9 cellular contexts compared by ENCODE assay signal in the genomic region with DNA sequence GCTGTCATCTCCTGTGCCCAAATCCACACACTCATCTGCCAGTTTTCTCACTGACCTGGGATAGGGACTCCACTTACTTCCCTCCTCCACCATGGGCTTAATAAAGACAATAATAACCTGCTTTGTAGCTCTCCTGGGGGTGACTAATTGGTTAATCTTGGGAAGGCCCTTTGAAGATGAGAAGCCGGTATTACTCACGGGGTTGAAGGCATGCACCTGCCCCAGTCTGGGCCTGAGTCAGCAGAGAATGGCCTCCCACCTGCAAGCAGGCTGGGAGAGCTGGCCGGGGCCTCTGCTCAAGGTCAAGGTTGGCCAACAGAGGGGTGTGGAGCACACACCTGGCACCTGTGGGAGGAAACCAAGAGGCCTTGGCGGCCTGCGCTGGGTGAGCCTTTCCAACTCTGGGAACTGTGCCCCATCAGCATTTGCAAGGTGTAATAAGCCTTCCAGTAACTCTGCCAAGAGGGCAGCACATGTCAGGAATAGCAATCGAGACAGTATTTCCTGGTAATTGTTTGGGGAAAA. TPM values are rescaled to one million over a fixed set of nuclear protein-coding genes. Genes with fewer than 3 reads are reported as not detected.
DNase-seq lines count a peak whose midpoint lies in the region; ATAC-seq and TF ChIP-seq lines count a peak whose summit lies in the region.
"Had no signal": no experiment of that assay in that cellular context is flagged by ENCODE, and none has a peak within 500 bp of the region (broad histone marks: within the 10 kb centered on the region; RNA-seq: fewer than 3 reads in every experiment).

No MANE protein-coding gene starts in this region.

- TF ChIP-seq CTCF in OCI-LY3 (IDR thresholded peaks at IDR 0.05; ENCODE audit: low read depth, low read length): peak; percentile 13; the same call in 1 of the 2 replicates
- TF ChIP-seq CTCF in suprapubic skin (IDR thresholded peaks at IDR 0.05): no peak

- peaks cover 15% of the 10 kb centered on the region for H3K4me1 Mint-ChIP-seq in activated T-cell treated with anti-CD3 and anti-CD28 coated beads, Interleukin-2, amount 50 U/mL, for 72 hours (ENCODE audit: low read depth)

- peak in 1 of 2 donors; percentile 7 for ATAC-seq in activated T-cell treated with anti-CD3 and anti-CD28 coated beads, Interleukin-2, amount 50 U/mL, for 72 hours (replicated peaks in 1 of 2)

- no peak for TF ChIP-seq EP300 in suprapubic skin (IDR thresholded peaks at IDR 0.05)

- H4K20me1 ChIP-seq in OCI-LY3 (ENCODE audit: insufficient read depth, low read length): no peaks in the 10 kb centered on the region

- 49% methylated on average over 6 of the region's 6 CpGs for WGBS in suprapubic skin

- no peaks in the 10 kb centered on the region for H3K79me2 ChIP-seq in OCI-LY3 (ENCODE audit: low read length)

- peak overlapping the region in 1 of 2 donors; percentile 3 for H3K4me3 Mint-ChIP-seq in activated T-cell treated with anti-CD3 and anti-CD28 coated beads, Interleukin-2, amount 50 U/mL, for 72 hours
- H3K4me3 Mint-ChIP-seq: IgD-negative memory B cell had no signal

- H3K4me3 ChIP-seq in OCI-LY3 (ENCODE audit: low read length) (peak overlapping the region; percentile 3; the same call in 1 of the 2 replicates), suprapubic skin (no peak overlapping the region)

- H3K9me3 Mint-ChIP-seq in activated T-cell treated with anti-CD3 and anti-CD28 coated beads, Interleukin-2, amount 50 U/mL, for 72 hours: peaks cover 2% of the 10 kb centered on the region in 2 donors
- H3K9me3 Mint-ChIP-seq: IgD-negative memory B cell had no signal

- no peak overlapping the region for H2AFZ ChIP-seq in OCI-LY3 (ENCODE audit: low read depth, low read length)

- peak; percentile 44 to 57 for DNase-seq in activated T-cell treated with anti-CD3 and anti-CD28 coated beads, Interleukin-2, amount 50 U/mL, for 72 hours
- no peak for DNase-seq in activated T-cell treated with anti-CD3 and anti-CD28 coated beads, Interleukin-2, amount 50 U/mL, for 1 hour
- DNase-seq in iris pigment epithelial cell (ENCODE audit: low read depth): peak; percentile 68
- peak in 1 of 2 donors; percentile 80 for DNase-seq in suprapubic skin (ENCODE audit: low spot score in 2 of 2)
- DNase-seq in NCI-H2171 (lab: John Stamatoyannopoulos, UW): no peak
- DNase-seq in amygdala (lab: John Stamatoyannopoulos, UW): no peak
- no peak for DNase-seq in NCI-H187 treated with DMSO at 0.1 percent for 48 hours (lab: John Stamatoyannopoulos, UW)

- H3K4me1 ChIP-seq in OCI-LY3 (ENCODE audit: low read length): peaks cover 76% of the 10 kb centered on the region
- peaks cover 90% of the 10 kb centered on the region for H3K4me1 ChIP-seq in suprapubic skin

- H3K36me3 Mint-ChIP-seq in activated T-cell treated with anti-CD3 and anti-CD28 coated beads, Interleukin-2, amount 50 U/mL, for 72 hours (ENCODE audit: insufficient read depth in 2 of 2): peaks cover 2 to 5% of the 10 kb centered on the region in 2 donors
- H3K36me3 Mint-ChIP-seq: IgD-negative memory B cell had no signal

- H3K27me3 Mint-ChIP-seq in activated T-cell treated with anti-CD3 and anti-CD28 coated beads, Interleukin-2, amount 50 U/mL, for 72 hours (ENCODE audit: low read depth): no peaks in the 10 kb centered on the region
- H3K27me3 Mint-ChIP-seq: IgD-negative memory B cell had no signal

- H3K27ac Mint-ChIP-seq in activated T-cell treated with anti-CD3 and anti-CD28 coated beads, Interleukin-2, amount 50 U/mL, for 72 hours: no peak overlapping the region
- H3K27ac Mint-ChIP-seq: IgD-negative memory B cell had no signal

- H3K27ac ChIP-seq in OCI-LY3 (ENCODE audit: low read length) (peak overlapping the region; percentile 81), suprapubic skin (peak overlapping the region; percentile 83)

- no peaks in the 10 kb centered on the region for H3K27me3 ChIP-seq in OCI-LY3 (ENCODE audit: low read depth, low read length)
- H3K27me3 ChIP-seq in suprapubic skin: no peaks in the 10 kb centered on the region

- peak overlapping the region; percentile 53 for H3K9ac ChIP-seq in OCI-LY3 (ENCODE audit: low read length)

- H3K9me3 ChIP-seq in OCI-LY3 (ENCODE audit: insufficient read depth, low read length) (no peaks in the 10 kb centered on the region), suprapubic skin (no peaks in the 10 kb centered on the region)

- H3K36me3 ChIP-seq in OCI-LY3 (replicated peaks; ENCODE audit: low read depth, low read length): no peaks in the 10 kb centered on the region
- H3K36me3 ChIP-seq in suprapubic skin: no peaks in the 10 kb centered on the region

- H3K4me2 ChIP-seq in OCI-LY3 (ENCODE audit: low read length): peak overlapping the region; percentile 66

- TF ChIP-seq POLR2A in suprapubic skin (IDR thresholded peaks at IDR 0.05): no peak

RNA-seq across cellular contexts. Expression of a gene that starts 49.1 kb away (rescaled TPM):
- total RNA-seq in activated T-cell treated with anti-CD3 and anti-CD28 coated beads, Interleukin-2, amount 50 U/mL, for 72 hours: 100 to 1,000 TPM; 140 to 154 TPM
- total RNA-seq in suprapubic skin: 100 to 1,000 TPM; 101 to 116 (median 111) TPM

Comparison
In these comparisons a context has a peak if more than half of its experiments do, and no peak if none do; other contexts are left out.
1. DNase-seq: peak in activated T-cell treated with anti-CD3 and anti-CD28 coated beads, Interleukin-2, amount 50 U/mL, for 72 hours (2 of 2) and iris pigment epithelial cell (single experiment); none in activated T-cell treated with anti-CD3 and anti-CD28 coated beads, Interleukin-2, amount 50 U/mL, for 1 hour (single experiment), NCI-H2171 (single experiment), amygdala (0 of 56) and NCI-H187 treated with DMSO at 0.1 percent for 48 hours (single experiment).